In the genomic region with DNA sequence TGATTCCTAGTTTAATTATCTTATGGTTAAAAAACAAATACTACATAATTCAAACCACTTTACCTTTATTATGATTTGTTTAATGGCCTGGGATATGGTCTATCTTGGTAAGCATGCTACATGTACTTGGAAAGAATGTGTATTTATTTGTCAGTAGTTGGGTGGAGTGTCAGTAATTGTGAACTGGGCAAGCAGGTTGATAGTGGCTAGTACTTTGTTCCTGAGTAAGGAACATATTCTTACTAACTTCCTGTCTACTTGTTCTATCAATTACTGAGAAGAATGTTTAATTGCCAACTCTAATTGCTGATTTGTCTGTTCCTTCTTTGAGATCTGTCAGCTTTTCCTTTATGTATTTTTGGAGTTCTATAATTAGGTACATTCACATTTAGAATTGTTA, we compare ENCODE assay signal across 1 cellular context.
TF ChIP-seq lines count a peak whose summit lies in the region.

No MANE protein-coding gene starts in this region.

TF ChIP-seq in HepG2, 621 proteins besides CTCF, POLR2A, EP300 and RAD21 (continued from another document):
- TF ChIP-seq, protein P1, sequence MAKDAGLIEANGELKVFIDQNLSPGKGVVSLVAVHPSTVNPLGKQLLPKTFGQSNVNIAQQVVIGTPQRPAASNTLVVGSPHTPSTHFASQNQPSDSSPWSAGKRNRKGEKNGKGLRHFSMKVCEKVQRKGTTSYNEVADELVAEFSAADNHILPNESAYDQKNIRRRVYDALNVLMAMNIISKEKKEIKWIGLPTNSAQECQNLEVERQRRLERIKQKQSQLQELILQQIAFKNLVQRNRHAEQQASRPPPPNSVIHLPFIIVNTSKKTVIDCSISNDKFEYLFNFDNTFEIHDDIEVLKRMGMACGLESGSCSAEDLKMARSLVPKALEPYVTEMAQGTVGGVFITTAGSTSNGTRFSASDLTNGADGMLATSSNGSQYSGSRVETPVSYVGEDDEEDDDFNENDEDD (CRISPR knock-in tag; IDR thresholded peaks at IDR 0.05; ENCODE audit: borderline replicate concordance), result no peak
- TF ChIP-seq ZBTB38 (CRISPR knock-in tag; IDR thresholded peaks at IDR 0.05) (no peak), HNRNPK (IDR thresholded peaks at IDR 0.05; ENCODE audit: low read depth, low read length, poor library complexity, severe bottlenecking) (no peak), HNF4A (CRISPR knock-in tag; IDR thresholded peaks at IDR 0.05) (no peak), GATAD2A (CRISPR knock-in tag; IDR thresholded peaks at IDR 0.05) (no peak), SALL1 (CRISPR knock-in tag; IDR thresholded peaks at IDR 0.05) (no peak)
- TF ChIP-seq, protein P2, sequence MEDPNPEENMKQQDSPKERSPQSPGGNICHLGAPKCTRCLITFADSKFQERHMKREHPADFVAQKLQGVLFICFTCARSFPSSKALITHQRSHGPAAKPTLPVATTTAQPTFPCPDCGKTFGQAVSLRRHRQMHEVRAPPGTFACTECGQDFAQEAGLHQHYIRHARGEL (CRISPR knock-in tag; IDR thresholded peaks at IDR 0.05), result no peak
- TF ChIP-seq, protein P3, sequence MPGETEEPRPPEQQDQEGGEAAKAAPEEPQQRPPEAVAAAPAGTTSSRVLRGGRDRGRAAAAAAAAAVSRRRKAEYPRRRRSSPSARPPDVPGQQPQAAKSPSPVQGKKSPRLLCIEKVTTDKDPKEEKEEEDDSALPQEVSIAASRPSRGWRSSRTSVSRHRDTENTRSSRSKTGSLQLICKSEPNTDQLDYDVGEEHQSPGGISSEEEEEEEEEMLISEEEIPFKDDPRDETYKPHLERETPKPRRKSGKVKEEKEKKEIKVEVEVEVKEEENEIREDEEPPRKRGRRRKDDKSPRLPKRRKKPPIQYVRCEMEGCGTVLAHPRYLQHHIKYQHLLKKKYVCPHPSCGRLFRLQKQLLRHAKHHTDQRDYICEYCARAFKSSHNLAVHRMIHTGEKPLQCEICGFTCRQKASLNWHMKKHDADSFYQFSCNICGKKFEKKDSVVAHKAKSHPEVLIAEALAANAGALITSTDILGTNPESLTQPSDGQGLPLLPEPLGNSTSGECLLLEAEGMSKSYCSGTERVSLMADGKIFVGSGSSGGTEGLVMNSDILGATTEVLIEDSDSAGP (CRISPR knock-in tag; IDR thresholded peaks at IDR 0.05; ENCODE audit: borderline replicate concordance), result no peak
- TF ChIP-seq, protein P4, sequence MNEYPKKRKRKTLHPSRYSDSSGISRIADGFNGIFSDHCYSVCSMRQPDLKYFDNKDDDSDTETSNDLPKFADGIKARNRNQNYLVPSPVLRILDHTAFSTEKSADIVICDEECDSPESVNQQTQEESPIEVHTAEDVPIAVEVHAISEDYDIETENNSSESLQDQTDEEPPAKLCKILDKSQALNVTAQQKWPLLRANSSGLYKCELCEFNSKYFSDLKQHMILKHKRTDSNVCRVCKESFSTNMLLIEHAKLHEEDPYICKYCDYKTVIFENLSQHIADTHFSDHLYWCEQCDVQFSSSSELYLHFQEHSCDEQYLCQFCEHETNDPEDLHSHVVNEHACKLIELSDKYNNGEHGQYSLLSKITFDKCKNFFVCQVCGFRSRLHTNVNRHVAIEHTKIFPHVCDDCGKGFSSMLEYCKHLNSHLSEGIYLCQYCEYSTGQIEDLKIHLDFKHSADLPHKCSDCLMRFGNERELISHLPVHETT (CRISPR knock-in tag; conservative IDR thresholded peaks at IDR 0.05), result no peak
- TF ChIP-seq, protein P5, sequence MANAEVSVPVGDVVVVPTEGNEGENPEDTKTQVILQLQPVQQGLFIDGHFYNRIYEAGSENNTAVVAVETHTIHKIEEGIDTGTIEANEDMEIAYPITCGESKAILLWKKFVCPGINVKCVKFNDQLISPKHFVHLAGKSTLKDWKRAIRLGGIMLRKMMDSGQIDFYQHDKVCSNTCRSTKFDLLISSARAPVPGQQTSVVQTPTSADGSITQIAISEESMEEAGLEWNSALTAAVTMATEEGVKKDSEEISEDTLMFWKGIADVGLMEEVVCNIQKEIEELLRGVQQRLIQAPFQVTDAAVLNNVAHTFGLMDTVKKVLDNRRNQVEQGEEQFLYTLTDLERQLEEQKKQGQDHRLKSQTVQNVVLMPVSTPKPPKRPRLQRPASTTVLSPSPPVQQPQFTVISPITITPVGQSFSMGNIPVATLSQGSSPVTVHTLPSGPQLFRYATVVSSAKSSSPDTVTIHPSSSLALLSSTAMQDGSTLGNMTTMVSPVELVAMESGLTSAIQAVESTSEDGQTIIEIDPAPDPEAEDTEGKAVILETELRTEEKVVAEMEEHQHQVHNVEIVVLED (CRISPR knock-in tag; IDR thresholded peaks at IDR 0.05; ENCODE audit: borderline replicate concordance), result no peak
